19 cellular contexts compared by ENCODE assay signal in the genomic region with DNA sequence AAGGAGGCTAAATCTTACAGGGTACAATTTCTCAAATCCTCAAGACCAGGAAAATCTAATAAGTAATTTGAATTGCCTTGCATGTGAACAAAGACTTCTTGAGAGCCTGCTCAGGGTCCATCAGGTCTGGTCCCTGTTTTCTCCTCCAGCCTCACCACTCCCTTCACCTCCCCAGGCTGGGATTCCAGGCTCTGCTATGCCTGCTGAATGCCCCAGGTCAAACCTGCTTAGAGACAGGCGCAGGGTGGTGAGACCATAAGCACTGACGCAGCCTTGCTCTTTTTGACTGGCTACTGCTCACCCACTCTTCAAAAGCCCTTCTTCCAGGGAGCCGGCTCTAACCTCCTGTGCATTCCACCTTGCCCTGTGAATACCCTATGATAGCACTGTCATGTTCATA.
DNase-seq lines count a peak whose midpoint lies in the region; ATAC-seq and TF ChIP-seq lines count a peak whose summit lies in the region.
"Had no signal": no experiment of that assay in that cellular context is flagged by ENCODE, and none has a peak within 500 bp of the region (broad histone marks: within the 10 kb centered on the region; RNA-seq: fewer than 3 reads in every experiment).

No MANE protein-coding gene starts in this region.

- peaks cover 19% of the 10 kb centered on the region for H3K4me1 Mint-ChIP-seq in T-helper 17 cell

- peak overlapping the region; percentile 7 for H3K18ac ChIP-seq in neuronal stem cell (ENCODE audit: low read length)

- H3K36me3 ChIP-seq in neuronal stem cell (replicated peaks in 1 of 2; ENCODE audit: control insufficient read depth in 2 of 2, insufficient read depth in 2 of 2, low read length in 2 of 2) (no peaks in the 10 kb centered on the region), brain microvascular endothelial cell (replicated peaks) (no peaks in the 10 kb centered on the region)
- H3K36me3 ChIP-seq: BLaER1 had no signal

- in situ Hi-C loops in brain microvascular endothelial cell (cut with HindIII; ENCODE audit: low pct_ligation_motif_present, low sequenced_read_pairs) = no loop called here

- no peak for ATAC-seq in T-helper 17 cell
- ATAC-seq: HepG2 had no signal

- H3K4me1 ChIP-seq in neuronal stem cell (ENCODE audit: control insufficient read depth in 2 of 2, insufficient read depth in 1 of 2, low read depth in 1 of 2, low read length in 2 of 2) = peaks cover 0 to 5% of the 10 kb centered on the region in 2 donors

- H3K4me3 Mint-ChIP-seq in T-helper 17 cell = no peak overlapping the region

- H3K4ac ChIP-seq in neuronal stem cell (ENCODE audit: low read length) = no peak overlapping the region

- peak; percentile 75 for DNase-seq in ELF-1 (ENCODE audit: low read depth, low spot score)
- DNase-seq in T-helper 17 cell = no peak
- peak; percentile 23 for DNase-seq in iPS-NIHi7 (ENCODE audit: extremely low spot score)
- DNase-seq in neuronal stem cell (ENCODE audit: low spot score) = no peak
- DNase-seq in brain microvascular endothelial cell = no peak
- DNase-seq in stimulated activated CD8-positive, alpha-beta memory T cell treated with anti-CD3 and anti-CD28 coated beads, Interleukin-4, amount 100 ng/mL, for 48 hours = no peak
- DNase-seq in DMS153 (lab: John Stamatoyannopoulos, UW) = no peak
- DNase-seq: CD4-positive, alpha-beta memory T cell; COR-L47; GDM1; Karpas-422; NCI-H1436; NCI-H2081 treated with DMSO at 0.1 percent for 48 hours; NCI-H446 treated with DMSO at 0.1 percent for 48 hours; NCI-H526; SHP77 had no signal

- no peak overlapping the region for H2BK5ac ChIP-seq in neuronal stem cell (ENCODE audit: low read length)

- H3K9me3 ChIP-seq in T-helper 17 cell (ENCODE audit: control insufficient read depth, low read length, poor library complexity, severe bottlenecking) (no peaks in the 10 kb centered on the region), neuronal stem cell (replicated peaks in 1 of 2; ENCODE audit: control insufficient read depth in 2 of 2, insufficient read depth in 1 of 2, low read depth in 1 of 2, low read length in 2 of 2) (no peaks in the 10 kb centered on the region)
- H3K9me3 ChIP-seq: BLaER1 had no signal

- H2AFZ ChIP-seq in neuronal stem cell (ENCODE audit: low read length) = no peak overlapping the region

- no peak overlapping the region for H4K91ac ChIP-seq in neuronal stem cell (ENCODE audit: low read depth, low read length, poor library complexity)

- no peak overlapping the region for H4K8ac ChIP-seq in neuronal stem cell (ENCODE audit: low read depth, low read length)

- no peak overlapping the region for H2BK12ac ChIP-seq in neuronal stem cell (ENCODE audit: low read length)

- H2BK15ac ChIP-seq in neuronal stem cell (ENCODE audit: low read length) = no peak overlapping the region

- peak overlapping the region; percentile 71 for H3K27ac Mint-ChIP-seq in T-helper 17 cell

- no peak overlapping the region for H3K4me3 ChIP-seq in neuronal stem cell (ENCODE audit: low read length in 2 of 2)
- no peak overlapping the region for H3K4me3 ChIP-seq in brain microvascular endothelial cell (ENCODE audit: low read depth, low read length)
- H3K4me3 ChIP-seq: BLaER1 had no signal

- no peak overlapping the region for H3K4me2 ChIP-seq in neuronal stem cell (ENCODE audit: insufficient read depth, low read length, poor library complexity, severe bottlenecking)
- H3K4me2 ChIP-seq: BLaER1 had no signal

- H2AK5ac ChIP-seq in neuronal stem cell (ENCODE audit: low read depth, low read length) = no peak overlapping the region

- no peak overlapping the region for H3K14ac ChIP-seq in neuronal stem cell (ENCODE audit: low read length)

- no peak overlapping the region for H3K23ac ChIP-seq in neuronal stem cell (ENCODE audit: low read depth, low read length, poor library complexity)

- H3K27me3 ChIP-seq in neuronal stem cell (ENCODE audit: control insufficient read depth in 3 of 3, insufficient read depth in 3 of 3, low read depth in 1 of 3, low read length in 3 of 3) (no peaks in the 10 kb centered on the region), brain microvascular endothelial cell (replicated peaks) (no peaks in the 10 kb centered on the region)
- H3K27me3 ChIP-seq: BLaER1 had no signal

- H3K79me1 ChIP-seq in neuronal stem cell (ENCODE audit: low read depth, low read length) = no peaks in the 10 kb centered on the region

- no peaks in the 10 kb centered on the region for H3K36me3 Mint-ChIP-seq in T-helper 17 cell (ENCODE audit: low read depth)
- H3K36me3 Mint-ChIP-seq: CD4-positive, alpha-beta memory T cell had no signal

- no peak overlapping the region for H3K9ac ChIP-seq in neuronal stem cell (ENCODE audit: low read depth, low read length, poor library complexity)
- H3K9ac ChIP-seq: BLaER1 had no signal

- WGBS in neuronal stem cell (ENCODE audit: extremely low coverage in 2 of 2, insufficient read length in 2 of 2, insufficient replicate concordance in 1 of 2), 2 donors = no CpG with 5 or more reads among the region's 3 CpGs

- no peak for TF ChIP-seq CTCF in brain microvascular endothelial cell (IDR thresholded peaks at IDR 0.05; ENCODE audit: low read depth, low read length, missing control alignments)

- H2BK120ac ChIP-seq in neuronal stem cell (ENCODE audit: low read depth, low read length) = no peak overlapping the region

- no peaks in the 10 kb centered on the region for H3K27me3 Mint-ChIP-seq in T-helper 17 cell
- H3K27me3 Mint-ChIP-seq: CD4-positive, alpha-beta memory T cell had no signal

- no peak overlapping the region for H3K27ac ChIP-seq in neuronal stem cell (replicated peaks; ENCODE audit: low read length)
- H3K27ac ChIP-seq in brain microvascular endothelial cell = no peak overlapping the region
- H3K27ac ChIP-seq: BLaER1, RWPE1 had no signal

Comparison
In these comparisons a context has a peak if more than half of its experiments do, and no peak if none do; other contexts are left out.
1. DNase-seq: peak in ELF-1 (single experiment) and iPS-NIHi7 (single experiment); none in T-helper 17 cell (0 of 3), neuronal stem cell (single experiment), brain microvascular endothelial cell (single experiment), stimulated activated CD8-positive, alpha-beta memory T cell treated with anti-CD3 and anti-CD28 coated beads, Interleukin-4, amount 100 ng/mL, for 48 hours (single experiment) and DMS153 (single experiment).